8 cellular contexts compared by ENCODE assay signal in the genomic region with DNA sequence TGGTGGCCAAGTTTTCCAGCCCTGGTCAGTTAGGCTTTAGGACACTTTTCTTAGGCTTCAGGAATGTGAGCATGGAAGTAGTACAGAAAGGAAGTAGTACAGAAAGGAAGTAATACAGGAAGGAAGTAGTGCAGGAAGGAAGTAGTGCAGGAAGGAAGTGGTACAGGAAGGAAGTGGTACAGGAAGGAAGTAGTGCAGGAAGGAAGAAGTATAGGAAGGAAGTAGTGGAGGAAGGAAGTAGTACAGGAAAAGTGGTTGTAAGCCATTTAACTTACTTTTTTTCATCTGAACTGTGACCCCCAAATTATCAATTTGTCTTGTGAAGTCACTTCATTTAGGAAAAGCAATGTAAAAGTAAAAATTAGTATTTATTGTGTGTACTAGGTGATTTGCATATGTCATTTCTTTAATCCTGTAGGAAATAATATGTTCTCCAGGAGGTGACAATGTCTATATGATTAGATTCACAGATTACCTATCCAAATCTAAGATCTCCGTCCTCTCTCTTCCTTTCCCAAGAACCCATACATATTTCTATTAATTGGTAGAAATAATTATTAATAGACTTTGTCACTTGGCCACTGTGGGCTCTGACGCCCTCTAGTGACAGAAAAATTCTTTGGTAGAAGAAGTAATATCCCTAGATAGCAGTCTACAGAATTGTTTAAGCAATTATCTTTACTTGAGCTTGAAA. TPM values are rescaled to one million over a fixed set of nuclear protein-coding genes. Genes with fewer than 3 reads are reported as not detected.
DNase-seq lines count a peak whose midpoint lies in the region; ATAC-seq and TF ChIP-seq lines count a peak whose summit lies in the region.

No MANE protein-coding gene starts in this region.

- ATAC-seq in GM18868 (IDR thresholded peaks at IDR 0.05; ENCODE audit: unreplicated experiment) (no peak), HG02642 (IDR thresholded peaks at IDR 0.05; ENCODE audit: poor library complexity, unreplicated experiment) (no peak)

- H3K4me1 Mint-ChIP-seq in MCF 10A (ENCODE audit: insufficient read depth, unreplicated experiment), result peaks cover 9% of the 10 kb centered on the region

- H3K36me3 Mint-ChIP-seq in MCF 10A (ENCODE audit: insufficient read depth, unreplicated experiment), result no peaks in the 10 kb centered on the region

- BruUV-seq in MCF 10A (replicated peaks; lab: Mats Ljungman, UMichigan), result no TSS peak

- H3K27ac Mint-ChIP-seq in MCF 10A (ENCODE audit: low read depth, unreplicated experiment), result no peak overlapping the region

- intact Hi-C loops in MCF 10A (cut with micrococcal nuclease), result loop anchor here (1.0 kb wide), 2 partner anchors 51 to 151 kb away; no protein-coding TSS in a partner anchor

- H3K4me3 Mint-ChIP-seq in MCF 10A (ENCODE audit: unreplicated experiment), result no peak overlapping the region

- DNase-seq in NCI-H1105 treated with DMSO at 0.1 percent for 48 hours (lab: John Stamatoyannopoulos, UW) (peak; percentile 20), NCI-H1105 (lab: John Stamatoyannopoulos, UW) (no peak), LHCN-M2 (ENCODE audit: low read depth) (peak; percentile 36), MCF 10A (ENCODE audit: unreplicated experiment) (peak; percentile 54), mucosa of gallbladder (ENCODE audit: low spot score) (peak; percentile 39), OCI-M2 (lab: John Stamatoyannopoulos, UW; ENCODE audit: unreplicated experiment) (no peak)

- peak; percentile 63 for TF ChIP-seq CTCF in MCF 10A (IDR thresholded peaks at IDR 0.05; ENCODE audit: unreplicated experiment)

- POLR2A ChIA-PET in MCF 10A (lab: Yijun Ruan, JAX), result interaction anchor here (0.7 to 7.7 kb wide), 7 partner anchors 8 to 106 kb away, joined by 3 to 63 read pairs (median 7); partner anchors contain the start of gene STAMBPL1

- no peaks in the 10 kb centered on the region for H3K9me3 Mint-ChIP-seq in MCF 10A (ENCODE audit: unreplicated experiment)

- CTCF ChIA-PET in MCF 10A (lab: Yijun Ruan, JAX), result interaction anchor here (0.6 to 10.6 kb wide), 35 partner anchors 8 to 426 kb away, joined by 3 to 252 read pairs (median 5); no protein-coding TSS in a partner anchor

- no peaks in the 10 kb centered on the region for H3K27me3 Mint-ChIP-seq in MCF 10A (ENCODE audit: insufficient read depth, unreplicated experiment)

RNA-seq across cellular contexts. Expression of gene FAS, which starts 3.9 kb away (rescaled TPM):
- 55.0 and 55.7 TPM in 2 replicates for total RNA-seq in LHCN-M2 (2014; rRNA removed)
- polyA plus RNA-seq in LHCN-M2 (2012), result 13.9 TPM
- total RNA-seq in MCF 10A (2022), result 55.6 and 60.2 TPM in 2 replicates
- 18.8 TPM for total RNA-seq in mucosa of gallbladder

RNA-seq across cellular contexts. Expression of gene ACTA2, which starts 34.1 kb away (rescaled TPM):
- total RNA-seq in LHCN-M2 (2014; rRNA removed), result 105 and 119 TPM in 2 replicates
- polyA plus RNA-seq in LHCN-M2 (2012), result 236 TPM
- 25.4 and 25.6 TPM in 2 replicates for total RNA-seq in MCF 10A (2022)
- total RNA-seq in mucosa of gallbladder, result 2,259 TPM

Comparison
In these comparisons a context has a peak if more than half of its experiments do, and no peak if none do; other contexts are left out.
1. DNase-seq: peak in NCI-H1105 treated with DMSO at 0.1 percent for 48 hours (single experiment), LHCN-M2 (single experiment), MCF 10A (single experiment) and mucosa of gallbladder (single experiment); none in NCI-H1105 (single experiment) and OCI-M2 (single experiment).
2. RNA of gene ACTA2, which starts 34.1 kb away (total RNA-seq): 2,259 TPM in mucosa of gallbladder (single experiment); 105 to 119 TPM in LHCN-M2 and 25.4 to 25.6 TPM in MCF 10A; every median in the first group is over 10 times any median in the second.